In the genomic region with DNA sequence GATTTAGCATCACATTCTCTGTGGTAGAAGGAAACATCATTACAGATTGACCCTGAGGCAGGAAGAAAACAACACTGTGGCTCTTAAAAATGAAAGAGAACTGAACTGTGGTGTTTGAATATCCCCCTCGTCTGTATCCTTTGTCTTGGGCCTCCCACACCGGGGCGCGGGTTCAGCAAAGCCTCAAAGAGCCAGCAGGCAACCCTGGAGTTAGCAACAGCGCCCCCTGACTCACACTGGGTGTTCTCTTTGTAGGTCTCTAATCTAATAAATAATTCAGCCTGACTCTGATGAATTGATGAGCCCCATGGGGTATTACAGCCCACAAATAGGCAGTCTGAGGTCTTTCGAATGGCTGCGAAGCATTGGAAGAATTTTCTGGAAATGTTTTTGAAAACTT, we compare ENCODE assay signal across 11 cellular contexts. TPM values are rescaled to one million over a fixed set of nuclear protein-coding genes. Genes with fewer than 3 reads are reported as not detected.
DNase-seq lines count a peak whose midpoint lies in the region; ATAC-seq and TF ChIP-seq lines count a peak whose summit lies in the region.
"Had no signal": no experiment of that assay in that cellular context is flagged by ENCODE, and none has a peak within 500 bp of the region (broad histone marks: within the 10 kb centered on the region; RNA-seq: fewer than 3 reads in every experiment).

No MANE protein-coding gene starts in this region.

- no peak for TF ChIP-seq RAD21 in SK-N-SH (IDR thresholded peaks at IDR 0.05; ENCODE audit: low read length)

- 41% methylated on average over 7 of the region's 7 CpGs for WGBS in SK-N-SH (ENCODE audit: low lambda C conversion rate)
- WGBS in heart right ventricle, 2 donors = 14 to 19% methylated on average over 7 of the region's 7 CpGs

- H2AFZ ChIP-seq in GM23338 = no peak overlapping the region
- no peak overlapping the region for H2AFZ ChIP-seq in SK-N-SH (ENCODE audit: low read depth)

- no peaks in the 10 kb centered on the region for H3F3A ChIP-seq in GM23338 (replicated peaks; ENCODE audit: low read depth)
- no peaks in the 10 kb centered on the region for H3F3A ChIP-seq in SK-N-SH (replicated peaks; ENCODE audit: insufficient read depth)

- H3K4me2 ChIP-seq in GM23338 = no peak overlapping the region
- H3K4me2 ChIP-seq in SK-N-SH = no peak overlapping the region; the same call in 1 of the 2 replicates
- H3K4me2 ChIP-seq: KMS-11 had no signal

- TF ChIP-seq EP300 in SK-N-SH (IDR thresholded peaks at IDR 0.05; ENCODE audit: borderline replicate concordance in 1 of 2, low read depth in 1 of 2, low read length in 1 of 2) = no peak

- no peaks in the 10 kb centered on the region for H3K9me3 ChIP-seq in SK-N-SH
- H3K9me3 ChIP-seq in heart right ventricle = no peaks in the 10 kb centered on the region
- H3K9me3 ChIP-seq: Peyer's patch had no signal

- no peaks in the 10 kb centered on the region for H3K36me3 ChIP-seq in GM23338 (ENCODE audit: insufficient read depth)
- H3K36me3 ChIP-seq in SK-N-SH (replicated peaks in 1 of 2; ENCODE audit: control insufficient read depth in 1 of 2, insufficient read depth in 2 of 2, low read length in 1 of 2) = no peaks in the 10 kb centered on the region
- no peaks in the 10 kb centered on the region for H3K36me3 ChIP-seq in heart right ventricle
- H3K36me3 ChIP-seq: Peyer's patch had no signal

- DNase-seq in GM23338 (ENCODE audit: low spot score) (peak; percentile 96), SK-N-SH (no peak), heart right ventricle (peak; percentile 6 to 13), retina (peak; percentile 45), NCI-H524 treated with DMSO at 0.1 percent for 48 hours (lab: John Stamatoyannopoulos, UW) (no peak)
- DNase-seq in effector CD4-positive, alpha-beta T cell = no peak
- DNase-seq: activated CD8-positive, alpha-beta memory T cell treated with anti-CD3 and anti-CD28 coated beads, Interleukin-2, amount 10 ng/mL, durations not matched to agents 7 days and 5 days; Peyer's patch had no signal

- CTCF ChIA-PET in SK-N-SH (lab: Yijun Ruan, JAX) = interaction anchor here (0.9 kb wide), 1 partner anchor 13 kb away, joined by 3 read pairs; no protein-coding TSS in a partner anchor

- no peak overlapping the region for H3K27ac Mint-ChIP-seq in GM23338
- H3K27ac Mint-ChIP-seq: activated CD8-positive, alpha-beta memory T cell treated with anti-CD3 and anti-CD28 coated beads, Interleukin-2, amount 10 ng/mL, durations not matched to agents 7 days and 5 days had no signal

- H3K27me3 Mint-ChIP-seq in GM23338 (ENCODE audit: insufficient read depth, low read depth, poor library complexity) = peaks cover 56% of the 10 kb centered on the region
- H3K27me3 Mint-ChIP-seq: activated CD8-positive, alpha-beta memory T cell treated with anti-CD3 and anti-CD28 coated beads, Interleukin-2, amount 10 ng/mL, durations not matched to agents 7 days and 5 days had no signal

- H3K27ac ChIP-seq in GM23338 (ENCODE audit: low read depth) = no peak overlapping the region
- no peak overlapping the region for H3K27ac ChIP-seq in SK-N-SH (ENCODE audit: low read depth in 2 of 2, low read length in 1 of 2)
- H3K27ac ChIP-seq in heart right ventricle = no peak overlapping the region
- H3K27ac ChIP-seq: KMS-11, Peyer's patch had no signal

- H3K9me3 Mint-ChIP-seq in GM23338 = peaks cover 9% of the 10 kb centered on the region; the same call in 2 of the 3 replicates

- H3K4me1 ChIP-seq in GM23338 (ENCODE audit: insufficient read depth) (peaks cover 5% of the 10 kb centered on the region; the same call in 1 of the 2 replicates), SK-N-SH (ENCODE audit: control insufficient read depth in 1 of 2, insufficient read depth in 2 of 2, low read depth in 1 of 2, low read length in 1 of 2) (no peaks in the 10 kb centered on the region), heart right ventricle (no peaks in the 10 kb centered on the region)
- H3K4me1 ChIP-seq: Peyer's patch had no signal

- H3K9ac ChIP-seq in SK-N-SH = no peak overlapping the region
- H3K9ac ChIP-seq: KMS-11 had no signal

- H3K79me2 ChIP-seq in GM23338 (replicated peaks; ENCODE audit: insufficient read depth) = no peaks in the 10 kb centered on the region
- H3K79me2 ChIP-seq in SK-N-SH (ENCODE audit: insufficient read depth) = no peaks in the 10 kb centered on the region

- POLR2A ChIA-PET in SK-N-SH (lab: Yijun Ruan, JAX) = no interaction called here

- TF ChIP-seq CTCF in GM23338 (conservative IDR thresholded peaks at IDR 0.05; ENCODE audit: low read depth in 2 of 2) = peak; percentile 59 to 69
- peak; percentile 27 for TF ChIP-seq CTCF in SK-N-SH (IDR thresholded peaks at IDR 0.05)
- peak in 3 of 9 donors; percentile 14 to 36 (median 27) for TF ChIP-seq CTCF in heart right ventricle (IDR thresholded peaks at IDR 0.05)

- H3K9me2 ChIP-seq in GM23338 (ENCODE audit: insufficient read depth) (no peaks in the 10 kb centered on the region), SK-N-SH (no peaks in the 10 kb centered on the region)

- H4K20me1 ChIP-seq in GM23338 (replicated peaks; ENCODE audit: insufficient read depth) (peaks cover 4% of the 10 kb centered on the region; the same call in 1 of the 2 replicates), SK-N-SH (ENCODE audit: insufficient read depth) (no peaks in the 10 kb centered on the region)

- H3K27me3 ChIP-seq in GM23338 (ENCODE audit: insufficient read depth) (peaks cover 78% of the 10 kb centered on the region), SK-N-SH (ENCODE audit: insufficient read depth) (no peaks in the 10 kb centered on the region), heart right ventricle (peaks cover 0 to 7% (median 0%) of the 10 kb centered on the region in 7 donors)
- H3K27me3 ChIP-seq: Peyer's patch had no signal

- no peaks in the 10 kb centered on the region; the same call in 2 of the 3 replicates for H3K36me3 Mint-ChIP-seq in GM23338 (ENCODE audit: low read depth)
- H3K36me3 Mint-ChIP-seq: activated CD8-positive, alpha-beta memory T cell treated with anti-CD3 and anti-CD28 coated beads, Interleukin-2, amount 10 ng/mL, durations not matched to agents 7 days and 5 days had no signal

- no peak overlapping the region for H3K4me3 Mint-ChIP-seq in GM23338
- H3K4me3 Mint-ChIP-seq: activated CD8-positive, alpha-beta memory T cell treated with anti-CD3 and anti-CD28 coated beads, Interleukin-2, amount 10 ng/mL, durations not matched to agents 7 days and 5 days had no signal

- H3K4me1 Mint-ChIP-seq in GM23338 = peaks cover 5% of the 10 kb centered on the region; the same call in 2 of the 3 replicates
- H3K4me1 Mint-ChIP-seq: activated CD8-positive, alpha-beta memory T cell treated with anti-CD3 and anti-CD28 coated beads, Interleukin-2, amount 10 ng/mL, durations not matched to agents 7 days and 5 days had no signal

- intact Hi-C loops in heart right ventricle (cut with DNase I) = no loop called here

- no peak overlapping the region for H3K4me3 ChIP-seq in GM23338
- H3K4me3 ChIP-seq in SK-N-SH (ENCODE audit: low read depth in 2 of 2, low read length in 1 of 2) = no peak overlapping the region; a peak in 1 of 4 replicates
- H3K4me3 ChIP-seq in heart right ventricle = no peak overlapping the region
- H3K4me3 ChIP-seq: lung, Peyer's patch had no signal

- peak; percentile 100 for ATAC-seq in GM23338
- ATAC-seq in heart right ventricle = no peak
- no peak for ATAC-seq in HG03378 (IDR thresholded peaks at IDR 0.05; ENCODE audit: unreplicated experiment)
- ATAC-seq: activated CD8-positive, alpha-beta memory T cell treated with anti-CD3 and anti-CD28 coated beads, Interleukin-2, amount 10 ng/mL, durations not matched to agents 7 days and 5 days had no signal

TF ChIP-seq in GM23338, 12 proteins besides CTCF, POLR2A, EP300 and RAD21 (continues in another document):
- TF ChIP-seq EZH2 (IDR thresholded peaks at IDR 0.05; ENCODE audit: low read depth, unreplicated experiment) = no peak

TF ChIP-seq in SK-N-SH, 30 proteins besides CTCF, POLR2A, EP300 and RAD21:
- TF ChIP-seq RFX5 (IDR thresholded peaks at IDR 0.05; ENCODE audit: low read length) = no peak
- TF ChIP-seq ZBTB33 (IDR thresholded peaks at IDR 0.05; ENCODE audit: borderline replicate concordance, low read depth) = no peak
- TF ChIP-seq JUND (IDR thresholded peaks at IDR 0.05) = no peak
- TF ChIP-seq EZH2phosphoT487 (IDR thresholded peaks at IDR 0.05; ENCODE audit: borderline replicate concordance, low read depth) = no peak
- TF ChIP-seq TEAD4 (IDR thresholded peaks at IDR 0.05; ENCODE audit: borderline replicate concordance, insufficient read depth) = no peak
- TF ChIP-seq CHD2 (IDR thresholded peaks at IDR 0.05; ENCODE audit: low read length, partially characterized antibody) = no peak

RNA-seq across cellular contexts. Expression of gene CTSO, which starts 46.1 kb away (rescaled TPM):
- total RNA-seq in GM23338 (2014; rRNA removed; shearing (Covaris generic)) = 0.78 and 0.83 TPM in 2 replicates
- polyA plus RNA-seq in GM23338 (2016; fragmentation: Nextera tagmentation; extraction: Ambion mirVana) (0.44 and 0.73 TPM in 2 replicates), SK-N-SH (2012; rRNA removed) (3.3 and 4.4 TPM in 2 replicates), heart right ventricle (1 to 10 TPM; 2.6 to 4.1 TPM)
- polyA plus RNA-seq in SK-N-SH (2012; cell fraction: cytosol; rRNA removed) = 5.0 and 5.6 TPM in 2 replicates
- polyA plus RNA-seq in SK-N-SH (2012; cell fraction: nucleus; rRNA removed) = 2.0 and 3.1 TPM in 2 replicates
- 10 to 100 TPM in 2 of 10 donors, 1 to 10 TPM in 8; 6.1 to 21.4 (median 9.0) TPM for total RNA-seq in heart right ventricle

Comparison
In these comparisons a context has a peak if more than half of its experiments do, and no peak if none do; other contexts are left out.
1. DNase-seq: peak in GM23338 (single experiment), heart right ventricle (2 of 2) and retina (single experiment); none in SK-N-SH (single experiment), effector CD4-positive, alpha-beta T cell (single experiment) and NCI-H524 treated with DMSO at 0.1 percent for 48 hours (single experiment).